In genomic region chr14:80606347-80606772, GRCh38 we compare ENCODE assay signal across 28 cellular contexts.
DNase-seq lines count a peak whose midpoint lies in the region; ATAC-seq, FAIRE-seq and TF ChIP-seq lines count a peak whose summit lies in the region.
"Had no signal": no experiment of that assay in that cellular context is flagged by ENCODE, and none has a peak within 500 bp of the region (broad histone marks: within the 10 kb centered on the region; RNA-seq: fewer than 3 reads in every experiment).

No MANE protein-coding gene starts in this region.

- peaks cover 0 to 36% (median 32%) of the 10 kb centered on the region in 4 donors for H3K4me1 ChIP-seq in esophagus muscularis mucosa
- H3K4me1 ChIP-seq: SJSA1, spleen had no signal

- H3K9me3 ChIP-seq in esophagus muscularis mucosa: no peaks in the 10 kb centered on the region
- H3K9me3 ChIP-seq: SJSA1, spleen, tibial artery had no signal

- no peaks in the 10 kb centered on the region for H3K4me1 Mint-ChIP-seq in activated CD4-positive, alpha-beta memory T cell treated with anti-CD3 and anti-CD28 coated beads for 36 hours (ENCODE audit: low read depth)
- H3K4me1 Mint-ChIP-seq: activated B cell treated with CpG ODN at 0.5 μM for 24 hours had no signal

- H3K36me3 Mint-ChIP-seq in activated CD4-positive, alpha-beta memory T cell treated with anti-CD3 and anti-CD28 coated beads for 36 hours: no peaks in the 10 kb centered on the region
- H3K36me3 Mint-ChIP-seq: brain had no signal

- no peak for TF ChIP-seq CTCF in 22Rv1 (IDR thresholded peaks at IDR 0.05)
- no peak for TF ChIP-seq CTCF in esophagus muscularis mucosa (IDR thresholded peaks at IDR 0.05)

- H3K9me3 Mint-ChIP-seq in activated CD4-positive, alpha-beta memory T cell treated with anti-CD3 and anti-CD28 coated beads for 36 hours: no peaks in the 10 kb centered on the region
- H3K9me3 Mint-ChIP-seq: activated B cell treated with CpG ODN at 0.5 μM for 24 hours, brain had no signal

- CTCF ChIA-PET in activated CD4-positive, alpha-beta memory T cell treated with anti-CD3 and anti-CD28 coated beads for 36 hours (lab: Charles Lee): no interaction called here

- no peak for ATAC-seq in GM21825 (IDR thresholded peaks at IDR 0.05; ENCODE audit: unreplicated experiment)
- ATAC-seq: HCT116; stimulated activated naive CD8-positive, alpha-beta T cell treated with anti-CD3 and anti-CD28 coated beads, Interleukin-15, Interleukin-2, amounts not matched to agents 100 U/mL and 50 U/mL, for 24 hours had no signal

- H3K27me3 Mint-ChIP-seq in activated CD4-positive, alpha-beta memory T cell treated with anti-CD3 and anti-CD28 coated beads for 36 hours: no peaks in the 10 kb centered on the region
- H3K27me3 Mint-ChIP-seq: activated B cell treated with CpG ODN at 0.5 μM for 24 hours, brain had no signal

- no peaks in the 10 kb centered on the region for H3K27me3 ChIP-seq in esophagus muscularis mucosa
- H3K27me3 ChIP-seq: SJSA1, spleen, tibial artery had no signal

- no peak for TF ChIP-seq POLR2A in esophagus muscularis mucosa (IDR thresholded peaks at IDR 0.05; ENCODE audit: low read depth)

- DNase-seq in NCI-H526 (lab: John Stamatoyannopoulos, UW) (peak; percentile 79 to 81), esophagus muscularis mucosa (ENCODE audit: extremely low spot score) (no peak), iris pigment epithelial cell (ENCODE audit: low read depth) (peak; percentile 49), NOMO-1 treated with dmso at 0.1 percent for 144 hours (lab: John Stamatoyannopoulos, UW; ENCODE audit: unreplicated experiment) (no peak), GM19239 (ENCODE audit: insufficient read length, low spot score) (no peak)
- DNase-seq in activated CD4-positive, alpha-beta memory T cell treated with anti-CD3 and anti-CD28 coated beads for 36 hours: no peak
- DNase-seq: activated B cell treated with CpG ODN at 0.5 μM for 24 hours; activated CD4-positive, alpha-beta T cell treated with anti-CD3 and anti-CD28 coated beads, Interleukin-2, amount 50 U/mL, for 4 hours; activated effector memory CD4-positive, alpha-beta T cell treated with anti-CD3 and anti-CD28 coated beads, Interleukin-2, amount 50 U/mL, for 16 hours; activated T-cell treated with anti-CD3 and anti-CD28 coated beads for 4 hours; cortex of kidney; DMS79 treated with DMSO at 0.1 percent for 48 hours; hippocampal formation; NCI-H2029; NCI-H2227 treated with DMSO at 0.1 percent for 48 hours; NCI-H82; PC-9; spleen; stimulated activated CD4-positive, alpha-beta T cell treated with anti-CD3 and anti-CD28 coated beads, Interleukin-4, amount 100 ng/mL, for 4 hours; stimulated activated naive CD8-positive, alpha-beta T cell treated with anti-CD3 and anti-CD28 coated beads, Interleukin-15, Interleukin-2, amounts not matched to agents 100 U/mL and 50 U/mL, for 24 hours; tibial artery had no signal

- TF ChIP-seq EP300 in esophagus muscularis mucosa (IDR thresholded peaks at IDR 0.05): peak; percentile 59

- no peak overlapping the region for H3K4me3 ChIP-seq in esophagus muscularis mucosa
- H3K4me3 ChIP-seq: lung, PC-9, SJSA1, spleen, tibial artery had no signal

- POLR2A ChIA-PET in activated CD4-positive, alpha-beta memory T cell treated with anti-CD3 and anti-CD28 coated beads for 36 hours (lab: Charles Lee): no interaction called here

- H3K36me3 ChIP-seq in esophagus muscularis mucosa: no peaks in the 10 kb centered on the region
- H3K36me3 ChIP-seq: SJSA1, spleen, tibial artery had no signal

- intact Hi-C loops in esophagus muscularis mucosa (cut with DNase I): no loop called here
- intact Hi-C loops in activated CD4-positive, alpha-beta memory T cell treated with anti-CD3 and anti-CD28 coated beads for 36 hours (cut with micrococcal nuclease): no loop called here

- H3K4me3 Mint-ChIP-seq in activated CD4-positive, alpha-beta memory T cell treated with anti-CD3 and anti-CD28 coated beads for 36 hours: no peak overlapping the region
- H3K4me3 Mint-ChIP-seq: activated B cell treated with CpG ODN at 0.5 μM for 24 hours had no signal

- H3K27ac ChIP-seq in 22Rv1 (peak overlapping the region; percentile 67), esophagus muscularis mucosa (replicated peaks in 1 of 4) (peak overlapping the region; percentile 34 to 65 (median 44))
- H3K27ac ChIP-seq: KMS-11, PC-9, SJSA1, spleen, tibial artery had no signal

- no peak for FAIRE-seq in GM19239 (lab: Jason Lieb, UNC)

- no peak overlapping the region for H3K27ac Mint-ChIP-seq in activated CD4-positive, alpha-beta memory T cell treated with anti-CD3 and anti-CD28 coated beads for 36 hours
- H3K27ac Mint-ChIP-seq: activated B cell treated with CpG ODN at 0.5 μM for 24 hours had no signal

Comparison
In these comparisons a context has a peak if more than half of its experiments do, and no peak if none do; other contexts are left out.
1. DNase-seq: peak in NCI-H526 (2 of 2) and iris pigment epithelial cell (single experiment); none in esophagus muscularis mucosa (single experiment), activated CD4-positive, alpha-beta memory T cell treated with anti-CD3 and anti-CD28 coated beads for 36 hours (single experiment), NOMO-1 treated with dmso at 0.1 percent for 144 hours (single experiment) and GM19239 (single experiment).